ENCODE assay signal across 16 cellular contexts in genomic region chr4:94676910-94677309, GRCh38.
DNase-seq lines count a peak whose midpoint lies in the region; ATAC-seq, FAIRE-seq and TF ChIP-seq lines count a peak whose summit lies in the region.
"Had no signal": no experiment of that assay in that cellular context is flagged by ENCODE, and none has a peak within 500 bp of the region (broad histone marks: within the 10 kb centered on the region; RNA-seq: fewer than 3 reads in every experiment).

No MANE protein-coding gene starts in this region.

- H3K27ac ChIP-seq in GM23248 (peak overlapping the region; percentile 85), heart right ventricle (no peak overlapping the region), osteoblast (ENCODE audit: low read depth, low read length) (peak overlapping the region; percentile 26), mammary epithelial cell (ENCODE audit: insufficient read depth, low read depth, low read length) (no peak overlapping the region), kidney (ENCODE audit: low read depth in 2 of 2, low read length in 2 of 2) (no peak overlapping the region), RWPE1 (no peak overlapping the region)
- H3K27ac ChIP-seq: BLaER1 treated with 17β-estradiol and CSF1 and Interleukin-3, amounts not matched to agents 10 nM and 100 nM; testis had no signal

- H3K4me1 ChIP-seq in GM23248 (ENCODE audit: insufficient read depth) (peaks cover 31% of the 10 kb centered on the region), adipocyte (ENCODE audit: control insufficient read depth, insufficient read depth, low read length) (peaks cover 20% of the 10 kb centered on the region), heart right ventricle (peaks cover 0 to 9% (median 0%) of the 10 kb centered on the region in 9 donors), osteoblast (ENCODE audit: insufficient read depth, low read length) (peaks cover 27% of the 10 kb centered on the region), mammary epithelial cell (ENCODE audit: insufficient read depth, low read length) (peaks cover 4% of the 10 kb centered on the region), kidney (ENCODE audit: control insufficient read depth in 1 of 2, insufficient read depth in 1 of 2, low read depth in 1 of 2, low read length in 2 of 2) (no peaks in the 10 kb centered on the region)
- H3K4me1 ChIP-seq: BLaER1 treated with 17β-estradiol and CSF1 and Interleukin-3, amounts not matched to agents 10 nM and 100 nM; testis had no signal

- TF ChIP-seq CTCF in heart right ventricle (IDR thresholded peaks at IDR 0.05), result no peak
- TF ChIP-seq CTCF in osteoblast (IDR thresholded peaks at IDR 0.05; ENCODE audit: extremely low read depth, low read depth, low read length), result no peak
- no peak for TF ChIP-seq CTCF in mammary epithelial cell (conservative IDR thresholded peaks at IDR 0.05 in 1 of 2, IDR thresholded peaks at IDR 0.05 in 1 of 2; ENCODE audit: extremely low read depth in 1 of 2, insufficient read depth in 1 of 2, low read depth in 1 of 2, low read length in 2 of 2)
- no peak for TF ChIP-seq CTCF in kidney (IDR thresholded peaks at IDR 0.05; ENCODE audit: borderline replicate concordance, extremely low read depth, insufficient read depth)
- TF ChIP-seq CTCF in RWPE1 (conservative IDR thresholded peaks at IDR 0.05; ENCODE audit: low read depth), result no peak

- peak in 6 of 8 donors; percentile 44 to 88 (median 48) for ATAC-seq in heart right ventricle
- ATAC-seq: activated T-cell treated with anti-CD3 and anti-CD28 coated beads, Interleukin-2, amount 50 U/mL, for 72 hours had no signal

- H3K4me2 ChIP-seq in GM23248 (ENCODE audit: unreplicated experiment) (no peak overlapping the region), osteoblast (ENCODE audit: insufficient read depth, low read length) (no peak overlapping the region), mammary epithelial cell (ENCODE audit: insufficient read depth, low read depth, low read length) (no peak overlapping the region)
- H3K4me2 ChIP-seq: BLaER1 treated with 17β-estradiol and CSF1 and Interleukin-3, amounts not matched to agents 10 nM and 100 nM had no signal

- in situ Hi-C loops in GM23248 (cut with MboI), result no loop called here
- in situ Hi-C loops in mammary epithelial cell (cut with MboI; ENCODE audit: low sequenced_read_pairs in 2 of 2), result no loop called here

- no peak overlapping the region for H3K4me3 ChIP-seq in GM23248
- no peak overlapping the region for H3K4me3 ChIP-seq in adipocyte (ENCODE audit: low read length)
- H3K4me3 ChIP-seq in heart right ventricle, result no peak overlapping the region
- H3K4me3 ChIP-seq in osteoblast (ENCODE audit: insufficient read depth, low read length), result no peak overlapping the region
- H3K4me3 ChIP-seq in mammary epithelial cell (replicated peaks in 1 of 3; ENCODE audit: insufficient read depth in 1 of 3, low read depth in 2 of 3, low read length in 3 of 3), result no peak overlapping the region
- no peak overlapping the region for H3K4me3 ChIP-seq in kidney (ENCODE audit: low read length in 2 of 2)
- H3K4me3 ChIP-seq: BLaER1 treated with 17β-estradiol and CSF1 and Interleukin-3, amounts not matched to agents 10 nM and 100 nM; testis had no signal

- no peaks in the 10 kb centered on the region for H3K9me2 ChIP-seq in GM23248 (ENCODE audit: insufficient read depth)

- WGBS in GM23248 (ENCODE audit: low coverage in 1 of 2, low lambda C conversion rate in 2 of 2, missing lambda C conversion rate in 2 of 2), 2 experiments, result 79 to 90% methylated on average over 3 of the region's 3 CpGs
- 14 to 30% methylated on average over 3 of the region's 3 CpGs for WGBS in heart right ventricle, 2 donors
- WGBS in mammary epithelial cell (ENCODE audit: low coverage, missing lambda C conversion rate), result 46% methylated on average over 3 of the region's 3 CpGs

- no peak overlapping the region for H2AFZ ChIP-seq in GM23248
- H2AFZ ChIP-seq in osteoblast (ENCODE audit: low read length), result no peak overlapping the region
- no peak overlapping the region for H2AFZ ChIP-seq in mammary epithelial cell (ENCODE audit: low read depth, low read length)

- no peaks in the 10 kb centered on the region for H3K9me3 ChIP-seq in GM23248 (ENCODE audit: low read depth)
- H3K9me3 ChIP-seq in adipocyte (ENCODE audit: control insufficient read depth, low read length), result no peaks in the 10 kb centered on the region
- H3K9me3 ChIP-seq in heart right ventricle, result no peaks in the 10 kb centered on the region
- H3K9me3 ChIP-seq in osteoblast (ENCODE audit: low read depth, low read length), result no peaks in the 10 kb centered on the region
- H3K9me3 ChIP-seq in mammary epithelial cell (replicated peaks; ENCODE audit: insufficient read depth, low read length), result no peaks in the 10 kb centered on the region
- no peaks in the 10 kb centered on the region for H3K9me3 ChIP-seq in kidney (ENCODE audit: control insufficient read depth in 1 of 2, low read length in 2 of 2)
- H3K9me3 ChIP-seq: BLaER1 treated with 17β-estradiol and CSF1 and Interleukin-3, amounts not matched to agents 10 nM and 100 nM; testis had no signal

- H3K79me2 ChIP-seq in GM23248 (ENCODE audit: insufficient read depth), result no peaks in the 10 kb centered on the region
- no peaks in the 10 kb centered on the region for H3K79me2 ChIP-seq in osteoblast (ENCODE audit: insufficient read depth, low read length)
- no peaks in the 10 kb centered on the region for H3K79me2 ChIP-seq in mammary epithelial cell (ENCODE audit: insufficient read depth, low read length)

- no peak for FAIRE-seq in kidney (lab: Jason Lieb, UNC)
- FAIRE-seq: colon, small intestine had no signal

- intact Hi-C loops in heart right ventricle (cut with DNase I) (no loop called here), mammary epithelial cell (cut with micrococcal nuclease) (no loop called here), kidney (cut with DNase I) (no loop called here)

- DNase-seq in GM23248, result peak; percentile 50
- DNase-seq in adipocyte (ENCODE audit: low read depth), result peak; percentile 41
- no peak for DNase-seq in heart right ventricle
- no peak for DNase-seq in osteoblast (ENCODE audit: insufficient read length, low spot score, missing footprints)
- no peak for DNase-seq in mammary epithelial cell
- no peak for DNase-seq in kidney
- no peak for DNase-seq in RWPE1 (ENCODE audit: low spot score)
- DNase-seq: activated CD4-positive, alpha-beta memory T cell treated with anti-CD3 and anti-CD28 coated beads for 36 hours; activated T-cell treated with anti-CD3 and anti-CD28 coated beads, Interleukin-2, amount 50 U/mL, for 72 hours; DMS 273 treated with DMSO at 0.1 percent for 48 hours; immature natural killer cell; OCI-M1; small intestine; testis had no signal

- no peaks in the 10 kb centered on the region for H4K20me1 ChIP-seq in GM23248 (ENCODE audit: insufficient read depth)
- no peaks in the 10 kb centered on the region for H4K20me1 ChIP-seq in osteoblast (ENCODE audit: insufficient read depth, low read length)
- no peaks in the 10 kb centered on the region for H4K20me1 ChIP-seq in mammary epithelial cell (ENCODE audit: insufficient read depth, low read length)
- H4K20me1 ChIP-seq: BLaER1 treated with 17β-estradiol and CSF1 and Interleukin-3, amounts not matched to agents 10 nM and 100 nM had no signal

- H3K36me3 ChIP-seq in GM23248 (ENCODE audit: low read depth) (no peaks in the 10 kb centered on the region), adipocyte (ENCODE audit: control insufficient read depth, insufficient read depth, low read length, severe bottlenecking) (no peaks in the 10 kb centered on the region), heart right ventricle (no peaks in the 10 kb centered on the region), osteoblast (ENCODE audit: insufficient read depth, low read length) (no peaks in the 10 kb centered on the region), mammary epithelial cell (ENCODE audit: insufficient read depth, low read length) (no peaks in the 10 kb centered on the region), kidney (ENCODE audit: control insufficient read depth in 1 of 2, insufficient read depth in 2 of 2, low read length in 2 of 2) (no peaks in the 10 kb centered on the region)
- H3K36me3 ChIP-seq: BLaER1 treated with 17β-estradiol and CSF1 and Interleukin-3, amounts not matched to agents 10 nM and 100 nM had no signal

- POLR2A ChIA-PET in RWPE1 (lab: Yijun Ruan, JAX; ENCODE audit: low non-redundant PET), result no interaction called here

- H3K27me3 ChIP-seq in GM23248 (replicated peaks; ENCODE audit: insufficient read depth) (no peaks in the 10 kb centered on the region), adipocyte (replicated peaks; ENCODE audit: control insufficient read depth, insufficient read depth, low read length) (no peaks in the 10 kb centered on the region), heart right ventricle (peaks cover 0 to 11% (median 0%) of the 10 kb centered on the region in 7 donors), osteoblast (ENCODE audit: insufficient read depth, low read length) (no peaks in the 10 kb centered on the region), mammary epithelial cell (ENCODE audit: insufficient read depth, low read length) (no peaks in the 10 kb centered on the region)
- H3K27me3 ChIP-seq: BLaER1 treated with 17β-estradiol and CSF1 and Interleukin-3, amounts not matched to agents 10 nM and 100 nM; testis had no signal

- no TSS peak for BruUV-seq in mammary epithelial cell (replicated peaks; lab: Mats Ljungman, UMichigan)

- CTCF ChIA-PET in mammary epithelial cell (lab: Charles Lee; ENCODE audit: low non-redundant PET) (no interaction called here), RWPE1 (lab: Yijun Ruan, JAX) (no interaction called here)

- dilution Hi-C loops in mammary epithelial cell (cut with HindIII; ENCODE audit: low sequenced_read_pairs), result no loop called here

- H3K9ac ChIP-seq in GM23248 (no peak overlapping the region), adipocyte (ENCODE audit: low read length) (no peak overlapping the region), mammary epithelial cell (ENCODE audit: insufficient read depth, low read length) (no peak overlapping the region), kidney (ENCODE audit: low read length in 2 of 2) (no peak overlapping the region)
- H3K9ac ChIP-seq: BLaER1 treated with 17β-estradiol and CSF1 and Interleukin-3, amounts not matched to agents 10 nM and 100 nM had no signal

- peaks cover 54% of the 10 kb centered on the region for H3F3A ChIP-seq in GM23248 (ENCODE audit: insufficient read depth)

Comparison
In these comparisons a context has a peak if more than half of its experiments do, and no peak if none do; other contexts are left out.
1. DNase-seq: peak in GM23248 (single experiment) and adipocyte (single experiment); none in heart right ventricle (0 of 2), osteoblast (single experiment), mammary epithelial cell (single experiment), kidney (single experiment) and RWPE1 (single experiment).
2. H3K27ac ChIP-seq: peak in GM23248 (single experiment) and osteoblast (single experiment); none in heart right ventricle (0 of 10), mammary epithelial cell (single experiment), kidney (0 of 2) and RWPE1 (single experiment).